Comparison of ENCODE assay signal across 32 cellular contexts in the genomic region with DNA sequence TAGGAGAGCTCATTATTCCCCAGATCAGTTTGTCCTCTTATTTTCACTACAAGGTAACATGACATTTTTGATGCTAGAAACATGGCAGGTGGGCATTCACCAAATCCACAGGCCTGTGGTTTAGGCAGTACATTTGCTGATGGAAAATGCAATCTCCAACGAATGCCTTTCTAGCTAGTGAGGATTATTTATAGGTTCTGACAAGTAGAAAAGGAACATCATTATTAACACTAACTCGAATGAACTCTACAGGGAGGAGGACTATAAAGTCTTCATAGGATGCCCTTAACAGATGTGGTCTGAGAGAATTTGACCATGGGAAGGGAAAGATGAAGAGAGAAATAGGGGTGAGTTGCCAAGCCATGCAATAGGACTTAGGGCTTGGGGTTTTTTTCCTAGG.
"Had no signal": no experiment of that assay in that cellular context is flagged by ENCODE, and none has a peak within 500 bp of the region (broad histone marks: within the 10 kb centered on the region; RNA-seq: fewer than 3 reads in every experiment).

No MANE protein-coding gene starts in this region.

- H3K4me1 ChIP-seq: colonic mucosa had no signal

- H3K4me3 ChIP-seq: adrenal gland, body of pancreas, colonic mucosa had no signal

- H3K36me3 ChIP-seq: adrenal gland, colonic mucosa had no signal

- DNase-seq: activated B cell treated with CpG ODN at 0.5 μM for 24 hours; activated CD4-positive, alpha-beta memory T cell treated with anti-CD3 and anti-CD28 coated beads for 36 hours; activated CD4-positive, alpha-beta T cell treated with anti-CD3 and anti-CD28 coated beads, Interleukin-2, amount 10 ng/mL, durations not matched to agents 24 days and 14 days; activated CD8-positive, alpha-beta memory T cell treated with anti-CD3 and anti-CD28 coated beads, Interleukin-2, amount 10 ng/mL, durations not matched to agents 7 days and 5 days; activated CD8-positive, alpha-beta memory T cell treated with anti-CD3 and anti-CD28 coated beads, Interleukin-2, amount 50 U/mL, for 4 hours; activated CD8-positive, alpha-beta T cell treated with anti-CD3 and anti-CD28 coated beads, Interleukin-2, amount 10 ng/mL, durations not matched to agents 7 days and 5 days; activated effector memory CD4-positive, alpha-beta T cell treated with anti-CD3 and anti-CD28 coated beads, Interleukin-2, amount 50 U/mL, for 16 hours; activated naive CD4-positive, alpha-beta T cell treated with anti-CD3 and anti-CD28 coated beads for 36 hours; activated naive CD8-positive, alpha-beta T cell treated with anti-CD3 and anti-CD28 coated beads for 36 hours; activated naive CD8-positive, alpha-beta T cell treated with anti-CD3 and anti-CD28 coated beads, Interleukin-2, amount 50 U/mL, for 24 hours; activated T-cell treated with anti-CD3 and anti-CD28 coated beads, Interleukin-2, amount 50 U/mL, for 1 hour; activated T-cell treated with anti-CD3 and anti-CD28 coated beads, Interleukin-2, amount 50 U/mL, for 48 hours; adrenal gland; amygdala; aorta; body of pancreas; central memory CD4-positive, alpha-beta T cell; cerebellar nuclear complex; colonic mucosa; effector CD8-positive, alpha-beta T cell; foreskin fibroblast; SW 1271; T-cell; T1000; WERI-Rb-1 had no signal

- H3K4me1 Mint-ChIP-seq: activated B cell treated with CpG ODN at 0.5 μM for 24 hours; activated CD4-positive, alpha-beta T cell treated with anti-CD3 and anti-CD28 coated beads, Interleukin-2, amount 10 ng/mL, durations not matched to agents 24 days and 14 days; activated CD8-positive, alpha-beta memory T cell treated with anti-CD3 and anti-CD28 coated beads, Interleukin-2, amount 10 ng/mL, durations not matched to agents 7 days and 5 days; activated naive CD4-positive, alpha-beta T cell treated with anti-CD3 and anti-CD28 coated beads, Interleukin-2, amount 50 U/mL, for 24 hours; activated naive CD8-positive, alpha-beta T cell treated with anti-CD3 and anti-CD28 coated beads for 36 hours; activated naive CD8-positive, alpha-beta T cell treated with anti-CD3 and anti-CD28 coated beads, Interleukin-2, amount 50 U/mL, for 24 hours; T-cell had no signal

- H3K36me3 Mint-ChIP-seq: activated CD4-positive, alpha-beta memory T cell treated with anti-CD3 and anti-CD28 coated beads for 36 hours; activated CD8-positive, alpha-beta memory T cell treated with anti-CD3 and anti-CD28 coated beads, Interleukin-2, amount 10 ng/mL, durations not matched to agents 7 days and 5 days; activated naive CD4-positive, alpha-beta T cell treated with anti-CD3 and anti-CD28 coated beads, Interleukin-2, amount 50 U/mL, for 24 hours; activated naive CD8-positive, alpha-beta T cell treated with anti-CD3 and anti-CD28 coated beads for 36 hours; T-cell had no signal

- H3K4me3 Mint-ChIP-seq: activated B cell treated with CpG ODN at 0.5 μM for 24 hours; activated CD4-positive, alpha-beta memory T cell treated with anti-CD3 and anti-CD28 coated beads for 36 hours; activated CD4-positive, alpha-beta T cell treated with anti-CD3 and anti-CD28 coated beads, Interleukin-2, amount 10 ng/mL, durations not matched to agents 24 days and 14 days; activated CD8-positive, alpha-beta memory T cell treated with anti-CD3 and anti-CD28 coated beads, Interleukin-2, amount 10 ng/mL, durations not matched to agents 7 days and 5 days; activated CD8-positive, alpha-beta T cell treated with anti-CD3 and anti-CD28 coated beads, Interleukin-2, amount 10 ng/mL, durations not matched to agents 7 days and 5 days; activated naive CD4-positive, alpha-beta T cell treated with anti-CD3 and anti-CD28 coated beads for 36 hours; activated naive CD4-positive, alpha-beta T cell treated with anti-CD3 and anti-CD28 coated beads, Interleukin-2, amount 50 U/mL, for 24 hours; activated naive CD8-positive, alpha-beta T cell treated with anti-CD3 and anti-CD28 coated beads for 36 hours; activated naive CD8-positive, alpha-beta T cell treated with anti-CD3 and anti-CD28 coated beads, Interleukin-2, amount 50 U/mL, for 24 hours; activated T-helper 1 cell treated with anti-CD3 and anti-CD28 coated beads, Interleukin-12 subunit alpha, Interleukin-12 subunit beta, Interleukin-2, Interleukin-4 antibody, amounts not matched to agents 30 ng/mL and 10 ng/mL and 1 ng/mL, durations not matched to agents 14 hours and 24 hours and 36 hours; T-cell; T-helper 1 cell treated with Interleukin-12 subunit alpha and Interleukin-12 subunit beta and Interleukin-4 antibody, amounts not matched to agents 30 μg/mL and 1 μg/mL, for 36 hours; T-helper 2 cell treated with Interferon-gamma antibody and Interleukin-4, amounts not matched to agents 5 μg/mL and 100 μg/mL, for 36 hours had no signal

- H3K27me3 ChIP-seq: adrenal gland, body of pancreas, colonic mucosa had no signal

- ATAC-seq: activated CD4-positive, CD25-positive, alpha-beta regulatory T cell treated with anti-CD3 and anti-CD28 coated beads, Interleukin-2, amount 50 U/mL, for 24 hours; activated CD8-positive, alpha-beta memory T cell treated with anti-CD3 and anti-CD28 coated beads, Interleukin-2, amount 10 ng/mL, durations not matched to agents 7 days and 5 days; activated CD8-positive, alpha-beta T cell treated with anti-CD3 and anti-CD28 coated beads, Interleukin-2, amount 10 ng/mL, durations not matched to agents 7 days and 5 days; activated naive CD8-positive, alpha-beta T cell treated with anti-CD3 and anti-CD28 coated beads, Interleukin-2, amount 50 U/mL, for 24 hours; body of pancreas; T-cell had no signal

- H3K27me3 Mint-ChIP-seq: activated B cell treated with CpG ODN at 0.5 μM for 24 hours; activated naive CD4-positive, alpha-beta T cell treated with anti-CD3 and anti-CD28 coated beads, Interleukin-2, amount 50 U/mL, for 24 hours; T-cell had no signal

- H3K9me3 ChIP-seq: adrenal gland, body of pancreas, colonic mucosa had no signal

- H3K9me3 Mint-ChIP-seq: activated B cell treated with CpG ODN at 0.5 μM for 24 hours; activated CD4-positive, alpha-beta memory T cell treated with anti-CD3 and anti-CD28 coated beads for 36 hours; activated CD4-positive, alpha-beta T cell treated with anti-CD3 and anti-CD28 coated beads, Interleukin-2, amount 10 ng/mL, durations not matched to agents 24 days and 14 days; activated naive CD4-positive, alpha-beta T cell treated with anti-CD3 and anti-CD28 coated beads for 36 hours; activated naive CD4-positive, alpha-beta T cell treated with anti-CD3 and anti-CD28 coated beads, Interleukin-2, amount 50 U/mL, for 24 hours; activated naive CD8-positive, alpha-beta T cell treated with anti-CD3 and anti-CD28 coated beads for 36 hours; activated naive CD8-positive, alpha-beta T cell treated with anti-CD3 and anti-CD28 coated beads, Interleukin-2, amount 50 U/mL, for 24 hours; activated T-helper 1 cell treated with anti-CD3 and anti-CD28 coated beads, Interleukin-12 subunit alpha, Interleukin-12 subunit beta, Interleukin-2, Interleukin-4 antibody, amounts not matched to agents 30 ng/mL and 10 ng/mL and 1 ng/mL, durations not matched to agents 14 hours and 24 hours and 36 hours; activated T-helper 2 cell treated with anti-CD3 and anti-CD28 coated beads, Interferon-gamma antibody, Interleukin-2, Interleukin-4, amounts not matched to agents 10 μg/mL and 5 μg/mL and 100 μg/mL, durations not matched to agents 14 hours and 24 hours and 36 hours; T-cell; T-helper 1 cell treated with Interleukin-12 subunit alpha and Interleukin-12 subunit beta and Interleukin-4 antibody, amounts not matched to agents 30 μg/mL and 1 μg/mL, for 36 hours; T-helper 2 cell treated with Interferon-gamma antibody and Interleukin-4, amounts not matched to agents 5 μg/mL and 100 μg/mL, for 36 hours had no signal

- H3K27ac ChIP-seq: adrenal gland, body of pancreas, colonic mucosa, epithelial cell of prostate, WERI-Rb-1 had no signal

- H3K27ac Mint-ChIP-seq: activated B cell treated with CpG ODN at 0.5 μM for 24 hours; activated CD4-positive, alpha-beta memory T cell treated with anti-CD3 and anti-CD28 coated beads for 36 hours; activated CD4-positive, alpha-beta T cell treated with anti-CD3 and anti-CD28 coated beads, Interleukin-2, amount 10 ng/mL, durations not matched to agents 24 days and 14 days; activated CD8-positive, alpha-beta memory T cell treated with anti-CD3 and anti-CD28 coated beads, Interleukin-2, amount 10 ng/mL, durations not matched to agents 7 days and 5 days; activated CD8-positive, alpha-beta T cell treated with anti-CD3 and anti-CD28 coated beads, Interleukin-2, amount 10 ng/mL, durations not matched to agents 7 days and 5 days; activated naive CD4-positive, alpha-beta T cell treated with anti-CD3 and anti-CD28 coated beads for 36 hours; activated naive CD4-positive, alpha-beta T cell treated with anti-CD3 and anti-CD28 coated beads, Interleukin-2, amount 50 U/mL, for 24 hours; activated naive CD8-positive, alpha-beta T cell treated with anti-CD3 and anti-CD28 coated beads for 36 hours; activated naive CD8-positive, alpha-beta T cell treated with anti-CD3 and anti-CD28 coated beads, Interleukin-2, amount 50 U/mL, for 24 hours; activated T-helper 1 cell treated with anti-CD3 and anti-CD28 coated beads, Interleukin-12 subunit alpha, Interleukin-12 subunit beta, Interleukin-2, Interleukin-4 antibody, amounts not matched to agents 30 ng/mL and 10 ng/mL and 1 ng/mL, durations not matched to agents 14 hours and 24 hours and 36 hours; activated T-helper 2 cell treated with anti-CD3 and anti-CD28 coated beads, Interferon-gamma antibody, Interleukin-2, Interleukin-4, amounts not matched to agents 10 μg/mL and 5 μg/mL and 100 μg/mL, durations not matched to agents 14 hours and 24 hours and 36 hours; T-cell; T-helper 1 cell treated with Interleukin-12 subunit alpha and Interleukin-12 subunit beta and Interleukin-4 antibody, amounts not matched to agents 30 μg/mL and 1 μg/mL, for 36 hours; T-helper 2 cell treated with Interferon-gamma antibody and Interleukin-4, amounts not matched to agents 5 μg/mL and 100 μg/mL, for 36 hours had no signal
